ENCODE assay signal across 14 cellular contexts in genomic region chr1:215002471-215002870, GRCh38.
DNase-seq lines count a peak whose midpoint lies in the region; ATAC-seq and TF ChIP-seq lines count a peak whose summit lies in the region.
"Had no signal": no experiment of that assay in that cellular context is flagged by ENCODE, and none has a peak within 500 bp of the region (broad histone marks: within the 10 kb centered on the region; RNA-seq: fewer than 3 reads in every experiment).

No MANE protein-coding gene starts in this region.

- no peaks in the 10 kb centered on the region for H3K27me3 ChIP-seq in BJ (ENCODE audit: control insufficient read depth, insufficient read depth, low read length)

- no peaks in the 10 kb centered on the region for H3K36me3 ChIP-seq in BJ (ENCODE audit: control insufficient read depth, insufficient read depth, low read length)
- H3K36me3 ChIP-seq: BE2C had no signal

- TF ChIP-seq CTCF in BJ (IDR thresholded peaks at IDR 0.05; ENCODE audit: insufficient read depth, low read depth, low read length) (no peak), choroid plexus epithelial cell (conservative IDR thresholded peaks at IDR 0.05; ENCODE audit: low read depth, low read length) (no peak)

- DNase-seq in BJ (ENCODE audit: low read depth): peak; percentile 93
- DNase-seq in NCI-H226: peak; percentile 61
- DNase-seq in choroid plexus epithelial cell (ENCODE audit: low read depth): peak; percentile 67
- DNase-seq in myocyte (ENCODE audit: low read depth): peak; percentile 67
- no peak for DNase-seq in SKM-1 treated with dmso at 0.1 percent for 144 hours (lab: John Stamatoyannopoulos, UW; ENCODE audit: unreplicated experiment)
- DNase-seq: activated CD4-positive, alpha-beta T cell treated with anti-CD3 and anti-CD28 coated beads, Interleukin-2, amount 50 U/mL, for 1 hour; anterior cingulate cortex; BE2C; glutamatergic neuron; NCI-H526 treated with DMSO at 0.1 percent for 48 hours; posterior cingulate gyrus had no signal

- POLR2A ChIA-PET in BJ (lab: Charles Lee): no interaction called here

- H3K4me3 ChIP-seq in BJ (ENCODE audit: low read depth, low read length) (no peak overlapping the region), choroid plexus epithelial cell (ENCODE audit: low read depth, low read length) (no peak overlapping the region)

- CTCF ChIA-PET in BJ (lab: Yijun Ruan, JAX): interaction anchor here (0.5 to 0.7 kb wide), 2 partner anchors 51 to 184 kb away, joined by 3 read pairs; no protein-coding TSS in a partner anchor

- ATAC-seq in GM19328 (IDR thresholded peaks at IDR 0.05; ENCODE audit: unreplicated experiment) (no peak), HG02571 (IDR thresholded peaks at IDR 0.05; ENCODE audit: unreplicated experiment) (no peak), GM19467 (IDR thresholded peaks at IDR 0.05; ENCODE audit: unreplicated experiment) (no peak)
